In the genomic region with DNA sequence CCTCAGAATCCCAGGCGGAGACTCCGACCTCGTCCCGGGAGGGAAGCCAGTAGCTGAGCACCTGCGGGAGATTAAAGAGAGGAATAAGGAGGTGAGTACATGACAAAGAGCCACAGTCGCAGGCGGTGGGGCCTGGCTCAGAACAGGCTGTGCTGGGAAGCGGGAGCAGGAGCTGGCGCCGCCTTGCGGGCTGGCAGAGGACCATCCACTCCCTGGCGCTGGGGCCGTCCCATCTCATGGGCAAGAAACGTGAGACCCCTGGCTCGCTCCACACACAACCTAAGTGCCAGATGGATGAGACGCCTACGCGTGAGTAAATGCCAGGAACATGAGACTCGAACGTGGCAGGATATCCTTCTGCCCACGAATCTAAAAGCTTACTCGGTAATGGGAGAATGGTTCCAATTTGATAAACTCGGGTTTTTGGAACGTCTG, we compare ENCODE assay signal across 8 cellular contexts. TPM values are rescaled to one million over a fixed set of nuclear protein-coding genes. Genes with fewer than 3 reads are reported as not detected.
A peak's percentile ranks its signal among the peaks of the same experiment; 100 is the strongest.
DNase-seq lines count a peak whose midpoint lies in the region; ATAC-seq and TF ChIP-seq lines count a peak whose summit lies in the region.

No MANE protein-coding gene starts in this region.

- TF ChIP-seq CTCF in brain (conservative IDR thresholded peaks at IDR 0.05) (peak; percentile 58 to 81), GM13976 (IDR thresholded peaks at IDR 0.05; ENCODE audit: borderline replicate concordance, control extremely low read depth, extremely low read depth, insufficient read depth, missing control alignments) (no peak)

- H3K4me1 ChIP-seq in iPS-15b (ENCODE audit: control insufficient read depth, insufficient read depth, low read length), result peaks cover 9% of the 10 kb centered on the region

- H3K27me3 Mint-ChIP-seq in brain, result no peaks in the 10 kb centered on the region

- H3K4me3 ChIP-seq in iPS-15b (ENCODE audit: low read depth, low read length), result peak overlapping the region; percentile 13
- no peak overlapping the region for H3K4me3 ChIP-seq in skeletal muscle cell (ENCODE audit: low read depth, low read length)

- no peak overlapping the region for H3K9ac ChIP-seq in iPS-15b (ENCODE audit: low read depth, low read length)

- peak overlapping the region; percentile 60 to 80 (median 79) for H3K4me3 Mint-ChIP-seq in brain

- ATAC-seq in GM21381 (IDR thresholded peaks at IDR 0.05; ENCODE audit: unreplicated experiment), result no peak

- DNase-seq in EH (ENCODE audit: low read depth) (peak; percentile 85), NCI-H2107 (lab: John Stamatoyannopoulos, UW) (peak; percentile 53), skeletal muscle cell (ENCODE audit: low read depth) (peak; percentile 84), GM13976 (ENCODE audit: low spot score) (no peak), GM19238 (ENCODE audit: insufficient read length, low spot score) (no peak)

- peak overlapping the region; percentile 73 to 98 (median 87) for H3K27ac Mint-ChIP-seq in brain

- H3K36me3 Mint-ChIP-seq in brain, result peaks cover 5% of the 10 kb centered on the region

- peaks cover 47% of the 10 kb centered on the region for H3K4me1 Mint-ChIP-seq in brain

- H3K27me3 ChIP-seq in iPS-15b (ENCODE audit: control insufficient read depth, insufficient read depth, low read length), result no peaks in the 10 kb centered on the region

- in situ Hi-C loops in GM13976 (cut with MboI; ENCODE audit: low sequenced_read_pairs, unreplicated experiment), result no loop called here

- no peaks in the 10 kb centered on the region for H3K9me3 Mint-ChIP-seq in brain

- peaks cover 6% of the 10 kb centered on the region for H3K36me3 ChIP-seq in iPS-15b (ENCODE audit: control insufficient read depth, insufficient read depth, low read length)

- no peaks in the 10 kb centered on the region for H3K9me3 ChIP-seq in iPS-15b (ENCODE audit: control insufficient read depth, insufficient read depth, low read length)

RNA-seq across cellular contexts. Expression of a gene that starts 6.3 kb away (rescaled TPM):
- 105 TPM for polyA plus RNA-seq in brain (ENCODE audit: insufficient read depth, low read depth, low replicate concordance)

RNA-seq across cellular contexts. Expression of a gene that starts 6.3 kb away (rescaled TPM):
- polyA plus RNA-seq in brain (ENCODE audit: insufficient read depth, low read depth, low replicate concordance), result 44.6 TPM

RNA-seq across cellular contexts. Expression of a gene that starts 14.5 kb away (rescaled TPM):
- polyA plus RNA-seq in brain (ENCODE audit: insufficient read depth, low read depth, low replicate concordance), result 40.7 TPM

RNA-seq across cellular contexts. Expression of a gene that starts 21.4 kb away (rescaled TPM):
- polyA plus RNA-seq in brain (ENCODE audit: insufficient read depth, low read depth, low replicate concordance), result 5.9 TPM

RNA-seq across cellular contexts. Expression of a gene that starts 26.2 kb away (rescaled TPM):
- 1,764 TPM for polyA plus RNA-seq in brain (ENCODE audit: insufficient read depth, low read depth, low replicate concordance)

Comparison
In these comparisons a context has a peak if more than half of its experiments do, and no peak if none do; other contexts are left out.
1. DNase-seq: peak in EH (single experiment), NCI-H2107 (single experiment) and skeletal muscle cell (single experiment); none in GM13976 (single experiment) and GM19238 (single experiment).